8 cellular contexts compared by ENCODE assay signal in the genomic region with DNA sequence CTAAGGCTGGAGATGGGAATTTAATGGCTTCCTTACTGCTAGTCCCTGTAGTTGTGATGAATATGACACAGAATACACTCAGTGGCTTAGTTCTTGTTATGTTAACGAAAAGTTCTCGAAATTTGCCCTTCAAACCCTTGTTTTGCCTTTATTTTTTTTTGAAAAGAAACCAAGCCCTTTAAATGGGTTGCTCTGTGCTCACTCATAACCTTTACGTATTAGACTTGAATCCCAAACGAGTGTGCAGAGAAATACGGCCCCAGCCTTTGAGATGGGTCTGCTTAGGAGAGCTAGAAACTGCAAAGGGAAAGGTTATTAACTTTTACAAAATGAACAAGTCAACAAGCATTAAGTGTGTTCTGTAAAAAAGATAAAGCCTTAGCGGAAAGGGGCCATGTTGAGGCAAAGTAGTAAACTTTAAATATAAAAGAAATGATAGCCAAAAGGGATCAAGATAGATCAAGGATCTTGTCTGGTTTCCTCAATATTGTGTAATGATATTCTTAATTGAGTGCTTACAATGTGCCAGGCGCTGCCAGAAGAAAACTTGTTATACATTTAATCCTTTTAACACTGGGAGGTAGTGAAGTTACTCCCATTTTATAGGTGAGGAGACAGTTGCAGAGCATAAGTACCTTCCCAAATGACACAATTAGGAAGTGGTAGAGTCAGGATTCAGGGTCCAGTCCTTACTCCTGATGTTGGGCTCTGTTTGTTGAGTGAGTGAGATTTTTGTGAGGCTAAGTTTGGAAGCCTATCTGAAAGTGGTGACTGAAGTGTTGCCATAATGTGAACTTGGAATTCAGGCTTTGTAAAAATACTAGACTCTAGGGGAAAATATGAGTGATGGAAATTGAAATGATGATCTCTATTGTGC.
DNase-seq lines count a peak whose midpoint lies in the region; ATAC-seq and TF ChIP-seq lines count a peak whose summit lies in the region.

No MANE protein-coding gene starts in this region.

- DNase-seq in activated naive CD4-positive, alpha-beta T cell (lab: John Stamatoyannopoulos, UW): no peak
- DNase-seq in globus pallidus (ENCODE audit: low spot score) (peak; percentile 29), skeletal muscle cell (ENCODE audit: low read depth) (no peak), SW480 (ENCODE audit: low spot score) (no peak)

- H3K4me3 ChIP-seq in WI38 (ENCODE audit: low read depth, low read length) (peak overlapping the region; percentile 94), skeletal muscle cell (ENCODE audit: low read depth, low read length) (peak overlapping the region; percentile 96)

- peaks cover 50% of the 10 kb centered on the region for H3K4me1 Mint-ChIP-seq in activated naive CD4-positive, alpha-beta T cell treated with anti-CD3 and anti-CD28 coated beads, Interleukin-2, amount 50 U/mL, for 24 hours

- H3K27ac Mint-ChIP-seq in activated naive CD4-positive, alpha-beta T cell treated with anti-CD3 and anti-CD28 coated beads, Interleukin-2, amount 50 U/mL, for 24 hours: peak overlapping the region; percentile 100

- H3K27me3 Mint-ChIP-seq in activated naive CD4-positive, alpha-beta T cell treated with anti-CD3 and anti-CD28 coated beads, Interleukin-2, amount 50 U/mL, for 24 hours: no peaks in the 10 kb centered on the region

- peaks cover 13% of the 10 kb centered on the region for H3K36me3 Mint-ChIP-seq in activated naive CD4-positive, alpha-beta T cell treated with anti-CD3 and anti-CD28 coated beads, Interleukin-2, amount 50 U/mL, for 24 hours

- TF ChIP-seq CTCF in WI38 (IDR thresholded peaks at IDR 0.05; ENCODE audit: low read depth, low read length): no peak

- no peaks in the 10 kb centered on the region for H3K9me3 Mint-ChIP-seq in activated naive CD4-positive, alpha-beta T cell treated with anti-CD3 and anti-CD28 coated beads, Interleukin-2, amount 50 U/mL, for 24 hours

- ATAC-seq in HG03442 (IDR thresholded peaks at IDR 0.05; ENCODE audit: unreplicated experiment) (no peak), HG03196 (IDR thresholded peaks at IDR 0.05; ENCODE audit: unreplicated experiment) (no peak)

- H3K4me3 Mint-ChIP-seq in activated naive CD4-positive, alpha-beta T cell treated with anti-CD3 and anti-CD28 coated beads, Interleukin-2, amount 50 U/mL, for 24 hours: peak overlapping the region; percentile 100
